14 cellular contexts compared by ENCODE assay signal in genomic region chr9:128764361-128764760, GRCh38. TPM values are rescaled to one million over a fixed set of nuclear protein-coding genes. Genes with fewer than 3 reads are reported as not detected.
DNase-seq lines count a peak whose midpoint lies in the region; ATAC-seq and TF ChIP-seq lines count a peak whose summit lies in the region.
"Had no signal": no experiment of that assay in that cellular context is flagged by ENCODE, and none has a peak within 500 bp of the region (broad histone marks: within the 10 kb centered on the region; RNA-seq: fewer than 3 reads in every experiment).

No MANE protein-coding gene starts in this region.

- H4K20me1 ChIP-seq in DND-41 (ENCODE audit: insufficient read depth, low read length) = no peaks in the 10 kb centered on the region; the same call in 1 of the 2 replicates

- TF ChIP-seq CTCF in DND-41 (IDR thresholded peaks at IDR 0.05; ENCODE audit: borderline replicate concordance, extremely low read depth, low read length, poor library complexity, severe bottlenecking) = peak; percentile 10
- peak; percentile 39; the same call in 1 of the 2 replicates for TF ChIP-seq CTCF in WERI-Rb-1 (IDR thresholded peaks at IDR 0.05; ENCODE audit: low read depth, low read length)
- no peak for TF ChIP-seq CTCF in liver (IDR thresholded peaks at IDR 0.05; ENCODE audit: low read depth, low read length, missing input control)

- H3K4me2 ChIP-seq in DND-41 (ENCODE audit: insufficient read depth, low read length) = no peak overlapping the region

- no peaks in the 10 kb centered on the region for H3K4me1 ChIP-seq in DND-41 (ENCODE audit: insufficient read depth, low read length)
- peaks cover 21 to 68% (median 55%) of the 10 kb centered on the region in 4 donors for H3K4me1 ChIP-seq in liver (ENCODE audit: control insufficient read depth in 4 of 4, insufficient read depth in 4 of 4, low read length in 3 of 4)
- H3K4me1 ChIP-seq: left lung had no signal

- peaks cover 8% of the 10 kb centered on the region for H3K36me3 ChIP-seq in DND-41 (ENCODE audit: insufficient read depth, low read length)
- H3K36me3 ChIP-seq in H7 (replicated peaks; ENCODE audit: control insufficient read depth, insufficient read depth, low read length) = no peaks in the 10 kb centered on the region
- H3K36me3 ChIP-seq in WERI-Rb-1 = peaks cover 10% of the 10 kb centered on the region
- peaks cover 0 to 2% (median 0%) of the 10 kb centered on the region in 4 donors for H3K36me3 ChIP-seq in liver (ENCODE audit: control insufficient read depth in 4 of 4, insufficient read depth in 3 of 4, low read depth in 1 of 4, low read length in 3 of 4)
- H3K36me3 ChIP-seq: adrenal gland had no signal

- H3K27me3 ChIP-seq in DND-41 (ENCODE audit: insufficient read depth, low read length, poor library complexity) = no peaks in the 10 kb centered on the region
- H3K27me3 ChIP-seq in H7 (ENCODE audit: control insufficient read depth, insufficient read depth, low read length) = no peaks in the 10 kb centered on the region
- H3K27me3 ChIP-seq in WERI-Rb-1 (ENCODE audit: insufficient read depth, low read depth, severe bottlenecking) = no peaks in the 10 kb centered on the region
- H3K27me3 ChIP-seq in liver (ENCODE audit: control insufficient read depth in 4 of 4, insufficient read depth in 4 of 4, low read length in 3 of 4) = no peaks in the 10 kb centered on the region
- H3K27me3 ChIP-seq: adrenal gland, left lung had no signal

- H3K27ac ChIP-seq in DND-41 (ENCODE audit: low read length) (no peak overlapping the region), WERI-Rb-1 (no peak overlapping the region), liver (ENCODE audit: low read depth in 1 of 2, low read length in 2 of 2) (peak overlapping the region; percentile 81 to 90)
- H3K27ac ChIP-seq: adrenal gland, left lung had no signal

- H2AFZ ChIP-seq in DND-41 (ENCODE audit: low read depth, low read length) = no peak overlapping the region

- TF ChIP-seq RAD21 in liver (IDR thresholded peaks at IDR 0.05) = no peak

- H3K9ac ChIP-seq in DND-41 (ENCODE audit: low read depth, low read length) (no peak overlapping the region), liver (ENCODE audit: low read depth in 1 of 2, low read length in 2 of 2) (no peak overlapping the region)

- ATAC-seq in DND-41 (ENCODE audit: insufficient read depth, low read depth) = no peak
- ATAC-seq in GM18868 (IDR thresholded peaks at IDR 0.05; ENCODE audit: unreplicated experiment) = no peak
- ATAC-seq: left lung, sciatic nerve had no signal

- WGBS in liver = 90% methylated on average over 6 of the region's 6 CpGs

- peaks cover 15% of the 10 kb centered on the region; the same call in 1 of the 2 replicates for H3K79me2 ChIP-seq in DND-41 (ENCODE audit: insufficient read depth, low read length)

- H3K9me3 ChIP-seq in DND-41 (ENCODE audit: insufficient read depth, low read length, severe bottlenecking) = no peaks in the 10 kb centered on the region
- no peaks in the 10 kb centered on the region for H3K9me3 ChIP-seq in WERI-Rb-1 (ENCODE audit: severe bottlenecking)
- no peaks in the 10 kb centered on the region for H3K9me3 ChIP-seq in liver (ENCODE audit: control insufficient read depth in 4 of 4, low read length in 3 of 4)
- H3K9me3 ChIP-seq: adrenal gland, left lung had no signal

- no peak for DNase-seq in DND-41
- DNase-seq in H7 = peak; percentile 67
- peak; percentile 34 for DNase-seq in WERI-Rb-1
- DNase-seq in NOMO-1 (lab: John Stamatoyannopoulos, UW; ENCODE audit: unreplicated experiment in 2 of 2) = no peak
- no peak for DNase-seq in T-helper 1 cell
- DNase-seq: adrenal gland, HCEC 1CT, KG1, left lung, NCI-H1417, NCI-H2171 treated with DMSO at 0.1 percent for 48 hours had no signal

- no peak overlapping the region for H3K4me3 ChIP-seq in DND-41 (ENCODE audit: low read depth in 1 of 2, low read length in 2 of 2)
- no peak overlapping the region for H3K4me3 ChIP-seq in H7 (ENCODE audit: insufficient read depth, low read depth, low read length)
- no peak overlapping the region for H3K4me3 ChIP-seq in WERI-Rb-1 (ENCODE audit: low read depth, low read length)
- H3K4me3 ChIP-seq in liver (ENCODE audit: low read depth in 1 of 3, low read length in 3 of 3) = no peak overlapping the region
- H3K4me3 ChIP-seq: adrenal gland, left lung had no signal

TF ChIP-seq in liver, 16 proteins besides CTCF, POLR2A, EP300 and RAD21:
- TF ChIP-seq JUND (IDR thresholded peaks at IDR 0.05) (no peak), HNF4G (IDR thresholded peaks at IDR 0.05) (no peak), EGR1 (IDR thresholded peaks at IDR 0.05; ENCODE audit: low read depth in 2 of 2) (no peak), ATF3 (IDR thresholded peaks at IDR 0.05) (no peak), FOXA2 (IDR thresholded peaks at IDR 0.05) (no peak), NR2F2 (IDR thresholded peaks at IDR 0.05) (no peak), GABPA (IDR thresholded peaks at IDR 0.05 in 1 of 2, conservative IDR thresholded peaks at IDR 0.05 in 1 of 2) (no peak), SP1 (IDR thresholded peaks at IDR 0.05) (no peak), REST (IDR thresholded peaks at IDR 0.05) (no peak), TAF1 (conservative IDR thresholded peaks at IDR 0.05) (no peak), YY1 (IDR thresholded peaks at IDR 0.05) (no peak), HNF4A (conservative IDR thresholded peaks at IDR 0.05) (no peak), FOXA1 (IDR thresholded peaks at IDR 0.05) (no peak), RXRA (IDR thresholded peaks at IDR 0.05) (no peak)
- TF ChIP-seq, protein P1, sequence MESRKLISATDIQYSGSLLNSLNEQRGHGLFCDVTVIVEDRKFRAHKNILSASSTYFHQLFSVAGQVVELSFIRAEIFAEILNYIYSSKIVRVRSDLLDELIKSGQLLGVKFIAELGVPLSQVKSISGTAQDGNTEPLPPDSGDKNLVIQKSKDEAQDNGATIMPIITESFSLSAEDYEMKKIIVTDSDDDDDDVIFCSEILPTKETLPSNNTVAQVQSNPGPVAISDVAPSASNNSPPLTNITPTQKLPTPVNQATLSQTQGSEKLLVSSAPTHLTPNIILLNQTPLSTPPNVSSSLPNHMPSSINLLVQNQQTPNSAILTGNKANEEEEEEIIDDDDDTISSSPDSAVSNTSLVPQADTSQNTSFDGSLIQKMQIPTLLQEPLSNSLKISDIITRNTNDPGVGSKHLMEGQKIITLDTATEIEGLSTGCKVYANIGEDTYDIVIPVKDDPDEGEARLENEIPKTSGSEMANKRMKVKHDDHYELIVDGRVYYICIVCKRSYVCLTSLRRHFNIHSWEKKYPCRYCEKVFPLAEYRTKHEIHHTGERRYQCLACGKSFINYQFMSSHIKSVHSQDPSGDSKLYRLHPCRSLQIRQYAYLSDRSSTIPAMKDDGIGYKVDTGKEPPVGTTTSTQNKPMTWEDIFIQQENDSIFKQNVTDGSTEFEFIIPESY (IDR thresholded peaks at IDR 0.05) = no peak
- TF ChIP-seq, protein P2, sequence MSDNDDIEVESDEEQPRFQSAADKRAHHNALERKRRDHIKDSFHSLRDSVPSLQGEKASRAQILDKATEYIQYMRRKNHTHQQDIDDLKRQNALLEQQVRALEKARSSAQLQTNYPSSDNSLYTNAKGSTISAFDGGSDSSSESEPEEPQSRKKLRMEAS (IDR thresholded peaks at IDR 0.05) = no peak
TF ChIP-seq in liver: peak in this region for 0.

RNA-seq across cellular contexts. Expression of gene ZER1, which starts 7.4 kb away (rescaled TPM):
- total RNA-seq in H7 (2014; rRNA removed; shearing (Covaris generic)) = 19.6 and 31.1 TPM in 2 replicates
- 10 to 100 TPM; 20.0 to 29.1 TPM for total RNA-seq in liver
- 10 to 100 TPM in 1 of 2 donors, 1 to 10 TPM in 1; 7.6 to 11.7 TPM for polyA plus RNA-seq in liver

RNA-seq across cellular contexts. Expression of gene TBC1D13, which starts 22.7 kb away (rescaled TPM):
- total RNA-seq in H7 (2014; rRNA removed; shearing (Covaris generic)) = 15.3 and 16.8 TPM in 2 replicates
- 10 to 100 TPM in 1 of 2 donors, 1 to 10 TPM in 1; 6.3 to 11.7 TPM for total RNA-seq in liver
- polyA plus RNA-seq in liver = 1 to 10 TPM; 7.4 to 8.6 TPM

RNA-seq across cellular contexts. Expression of gene ZDHHC12, which starts 40.4 kb away (rescaled TPM):
- total RNA-seq in H7 (2014; rRNA removed; shearing (Covaris generic)) = 66.5 and 76.6 TPM in 2 replicates
- total RNA-seq in liver = 10 to 100 TPM; 24.7 to 29.7 TPM
- polyA plus RNA-seq in liver = 10 to 100 TPM; 30.9 to 48.2 TPM

RNA-seq across cellular contexts. Expression of gene ENDOG, which starts 53.9 kb away (rescaled TPM):
- total RNA-seq in H7 (2014; rRNA removed; shearing (Covaris generic)) = 15.5 and 32.9 TPM in 2 replicates
- 10 to 100 TPM; 11.3 to 17.9 TPM for total RNA-seq in liver
- polyA plus RNA-seq in liver = 10 to 100 TPM; 12.2 to 25.0 TPM

Comparison
In these comparisons a context has a peak if more than half of its experiments do, and no peak if none do; other contexts are left out.
1. DNase-seq: peak in H7 (single experiment) and WERI-Rb-1 (single experiment); none in DND-41 (single experiment), NOMO-1 (0 of 2) and T-helper 1 cell (0 of 5).
2. H3K27ac ChIP-seq: peak in liver (2 of 2); none in DND-41 (single experiment) and WERI-Rb-1 (single experiment).